ENCODE assay signal across 1 cellular context in the genomic region with DNA sequence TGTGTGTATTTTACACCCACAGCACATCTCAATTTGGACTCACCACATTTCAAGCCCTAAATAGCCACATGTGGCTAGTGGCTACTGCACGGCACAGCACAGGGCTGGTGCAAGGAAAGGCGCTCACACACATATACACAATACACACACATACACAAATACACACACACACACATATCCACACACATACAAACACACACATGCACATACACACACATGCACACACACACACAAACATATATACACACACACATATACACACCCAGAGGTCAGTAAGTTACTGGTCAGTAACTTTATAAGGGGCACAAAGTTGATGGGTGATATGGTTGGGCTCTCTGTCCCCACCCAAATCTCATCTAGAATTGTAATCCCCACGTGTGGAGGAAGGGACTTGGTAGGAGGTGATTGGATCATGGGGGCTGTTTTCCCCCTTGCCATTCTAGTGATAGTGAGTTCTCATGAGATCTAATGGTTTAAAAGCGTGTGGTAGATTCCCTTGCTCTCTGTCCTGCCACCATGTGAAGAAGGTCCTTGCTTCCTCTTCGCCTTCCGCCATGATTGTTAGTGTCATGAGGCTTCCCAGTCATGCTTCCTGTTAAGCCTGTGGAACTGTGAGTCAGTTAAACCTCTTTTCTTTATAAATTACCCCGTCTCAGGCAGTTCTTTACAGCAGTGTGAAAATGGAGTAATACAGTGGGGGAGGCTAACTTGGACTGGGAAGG.
A peak's percentile ranks its signal among the peaks of the same experiment; 100 is the strongest.
TF ChIP-seq lines count a peak whose summit lies in the region.

No MANE protein-coding gene starts in this region.

TF ChIP-seq in IMR-90, 13 proteins besides CTCF, POLR2A, EP300 and RAD21:
- 0 out of 2 replicates have a peak, but pooled peaks have one; percentile 2 for TF ChIP-seq SMC3 (IDR thresholded peaks at IDR 0.05; ENCODE audit: low read depth, low read length)
- no peak for TF ChIP-seq BHLHE40 (IDR thresholded peaks at IDR 0.05; ENCODE audit: low read depth, low read length)
